ENCODE assay signal across 9 cellular contexts in the genomic region with DNA sequence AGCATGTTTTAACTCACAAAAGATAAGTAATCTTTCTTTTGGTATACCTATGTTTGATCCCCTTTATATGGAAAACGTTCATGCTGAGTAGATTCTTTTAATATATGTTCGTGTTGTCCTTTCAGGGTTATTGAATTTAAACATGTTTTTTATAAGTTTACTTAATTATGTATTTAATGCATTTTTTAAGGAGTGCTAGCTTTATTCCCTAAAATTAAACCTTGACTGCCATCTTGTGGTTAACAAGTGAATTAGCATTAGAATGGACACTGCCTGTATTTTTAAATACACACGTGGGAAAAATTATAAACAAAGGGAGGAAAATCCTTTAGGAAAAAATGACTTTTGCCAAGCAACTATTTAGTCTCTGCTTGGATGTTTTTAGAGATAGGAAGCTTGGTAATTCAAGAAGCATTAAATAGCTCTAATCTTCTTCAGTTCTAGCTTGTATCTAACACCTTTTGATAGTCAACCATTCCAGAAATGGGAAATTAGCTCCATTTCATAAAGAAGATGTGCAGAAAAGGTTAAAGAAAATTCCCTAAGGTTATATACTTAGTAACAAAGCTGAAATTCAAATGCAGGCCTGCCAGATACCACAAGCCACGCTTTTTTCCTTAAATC. TPM values are rescaled to one million over a fixed set of nuclear protein-coding genes. Genes with fewer than 3 reads are reported as not detected.
DNase-seq lines count a peak whose midpoint lies in the region; ATAC-seq and TF ChIP-seq lines count a peak whose summit lies in the region.
"Had no signal": no experiment of that assay in that cellular context is flagged by ENCODE, and none has a peak within 500 bp of the region (broad histone marks: within the 10 kb centered on the region; RNA-seq: fewer than 3 reads in every experiment).

No MANE protein-coding gene starts in this region.

- no peak overlapping the region; a peak in 1 of 4 replicates for H3K4me3 ChIP-seq in SK-N-SH (ENCODE audit: low read depth in 2 of 2, low read length in 1 of 2)
- no peak overlapping the region for H3K4me3 ChIP-seq in fibroblast of the aortic adventitia (ENCODE audit: low read depth, low read length)

- H3K9me3 Mint-ChIP-seq in activated T-cell treated with anti-CD3 and anti-CD28 coated beads, Interleukin-2, amount 50 U/mL, for 24 hours = no peaks in the 10 kb centered on the region

- no peak overlapping the region for H3K4me2 ChIP-seq in SK-N-SH

- no peaks in the 10 kb centered on the region for H3F3A ChIP-seq in SK-N-SH (replicated peaks; ENCODE audit: insufficient read depth)

- 6% methylated on average over 4 of the region's 4 CpGs for WGBS in SK-N-SH (ENCODE audit: low lambda C conversion rate)

- peak; percentile 89 for TF ChIP-seq CTCF in SK-N-SH (IDR thresholded peaks at IDR 0.05)
- TF ChIP-seq CTCF in fibroblast of the aortic adventitia (IDR thresholded peaks at IDR 0.05; ENCODE audit: insufficient read depth, low read length) = peak; percentile 58

- H3K79me2 ChIP-seq in SK-N-SH (ENCODE audit: insufficient read depth) = no peaks in the 10 kb centered on the region

- H3K27me3 Mint-ChIP-seq in activated T-cell treated with anti-CD3 and anti-CD28 coated beads, Interleukin-2, amount 50 U/mL, for 24 hours = peaks cover 22% of the 10 kb centered on the region

- H3K9me3 ChIP-seq in SK-N-SH = no peaks in the 10 kb centered on the region

- H3K27ac ChIP-seq in SK-N-SH (ENCODE audit: low read depth in 2 of 2, low read length in 1 of 2) = peak overlapping the region in 1 of 2 experiments; percentile 43; a peak in 1 of 4 replicates
- H3K27ac ChIP-seq in substantia nigra (ENCODE audit: low read depth, low read length, poor library complexity, severe bottlenecking) = no peak overlapping the region

- no peak overlapping the region for H3K9ac ChIP-seq in SK-N-SH

- POLR2A ChIA-PET in SK-N-SH (lab: Yijun Ruan, JAX) = interaction anchor here (0.5 kb wide), 1 partner anchor 671 kb away, joined by 5 read pairs; no protein-coding TSS in a partner anchor

- no peaks in the 10 kb centered on the region for H4K20me1 ChIP-seq in SK-N-SH (ENCODE audit: insufficient read depth)

- H3K4me1 Mint-ChIP-seq in activated T-cell treated with anti-CD3 and anti-CD28 coated beads, Interleukin-2, amount 50 U/mL, for 24 hours (ENCODE audit: low read depth) = peaks cover 25% of the 10 kb centered on the region

- CTCF ChIA-PET in SK-N-SH (lab: Yijun Ruan, JAX) = interaction anchor here (0.6 to 4.6 kb wide), 60 partner anchors 10 to 1405 kb away, joined by 3 to 61 read pairs (median 3); no protein-coding TSS in a partner anchor

- peak; percentile 57 for ATAC-seq in sciatic nerve
- no peak for ATAC-seq in HG02885 (IDR thresholded peaks at IDR 0.05; ENCODE audit: poor library complexity, unreplicated experiment)

- H3K4me3 Mint-ChIP-seq in activated T-cell treated with anti-CD3 and anti-CD28 coated beads, Interleukin-2, amount 50 U/mL, for 24 hours = no peak overlapping the region

- H3K9me2 ChIP-seq in SK-N-SH = no peaks in the 10 kb centered on the region

- peaks cover 10 to 22% of the 10 kb centered on the region in 2 experiments; a peak in 3 of 4 replicates for H3K4me1 ChIP-seq in SK-N-SH (ENCODE audit: control insufficient read depth in 1 of 2, insufficient read depth in 2 of 2, low read depth in 1 of 2, low read length in 1 of 2)

- peak overlapping the region; percentile 74 for H2AFZ ChIP-seq in SK-N-SH (ENCODE audit: low read depth)

- TF ChIP-seq RAD21 in SK-N-SH (IDR thresholded peaks at IDR 0.05; ENCODE audit: low read length) = peak; percentile 91

- H3K36me3 Mint-ChIP-seq in activated T-cell treated with anti-CD3 and anti-CD28 coated beads, Interleukin-2, amount 50 U/mL, for 24 hours (ENCODE audit: low read depth) = no peaks in the 10 kb centered on the region

- intact Hi-C loops in sciatic nerve (cut with DNase I) = loop anchor here (10.0 kb wide), 1 partner anchor 632 kb away; no protein-coding TSS in a partner anchor

- peaks cover 4% of the 10 kb centered on the region; the same call in 1 of the 2 replicates for H3K27me3 ChIP-seq in SK-N-SH (ENCODE audit: insufficient read depth)

- TF ChIP-seq EP300 in SK-N-SH (IDR thresholded peaks at IDR 0.05; ENCODE audit: borderline replicate concordance in 1 of 2, low read depth in 1 of 2, low read length in 1 of 2) = no peak

- no peak overlapping the region for H3K27ac Mint-ChIP-seq in activated T-cell treated with anti-CD3 and anti-CD28 coated beads, Interleukin-2, amount 50 U/mL, for 24 hours

- DNase-seq in DMS153 (lab: John Stamatoyannopoulos, UW) (peak; percentile 36), LHCN-M2 (ENCODE audit: low read depth) (peak; percentile 39), SK-N-SH (peak; percentile 25), fibroblast of the aortic adventitia (ENCODE audit: low read depth) (peak; percentile 71), sciatic nerve (ENCODE audit: low spot score) (no peak), substantia nigra (lab: John Stamatoyannopoulos, UW) (no peak)
- DNase-seq in activated T-cell treated with anti-CD3 and anti-CD28 coated beads, Interleukin-2, amount 50 U/mL, for 24 hours = no peak

- H3K36me3 ChIP-seq in SK-N-SH (replicated peaks in 1 of 2; ENCODE audit: control insufficient read depth in 1 of 2, insufficient read depth in 2 of 2, low read length in 1 of 2) = no peaks in the 10 kb centered on the region

TF ChIP-seq in SK-N-SH, 30 proteins besides CTCF, POLR2A, EP300 and RAD21:
- TF ChIP-seq SMC3 (IDR thresholded peaks at IDR 0.05; ENCODE audit: low read depth, low read length) (peak; percentile 67), MXI1 (IDR thresholded peaks at IDR 0.05; ENCODE audit: low read depth, low read length) (peak; percentile 58; the same call in 1 of the 2 replicates), PBX3 (IDR thresholded peaks at IDR 0.05) (no peak)
- TF ChIP-seq, protein P1, sequence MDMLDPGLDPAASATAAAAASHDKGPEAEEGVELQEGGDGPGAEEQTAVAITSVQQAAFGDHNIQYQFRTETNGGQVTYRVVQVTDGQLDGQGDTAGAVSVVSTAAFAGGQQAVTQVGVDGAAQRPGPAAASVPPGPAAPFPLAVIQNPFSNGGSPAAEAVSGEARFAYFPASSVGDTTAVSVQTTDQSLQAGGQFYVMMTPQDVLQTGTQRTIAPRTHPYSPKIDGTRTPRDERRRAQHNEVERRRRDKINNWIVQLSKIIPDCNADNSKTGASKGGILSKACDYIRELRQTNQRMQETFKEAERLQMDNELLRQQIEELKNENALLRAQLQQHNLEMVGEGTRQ (IDR thresholded peaks at IDR 0.05; ENCODE audit: borderline replicate concordance, low read depth, low read length) = no peak

RNA-seq across cellular contexts. Expression of gene UBE2U, which starts 43.0 kb away (rescaled TPM):
- total RNA-seq in LHCN-M2 (2014; rRNA removed) (not detected in 2 replicates), fibroblast of the aortic adventitia (ENCODE audit: low replicate concordance) (not detected in 2 replicates), sciatic nerve (not detected)
- polyA plus RNA-seq in LHCN-M2 (2012) = not detected
- polyA plus RNA-seq in SK-N-SH (2012; rRNA removed) = not detected in 2 replicates
- polyA plus RNA-seq in SK-N-SH (2012; cell fraction: cytosol; rRNA removed) = not detected in 2 replicates
- 0.18 TPM in 1 of 2 replicates, not detected in the other for polyA plus RNA-seq in SK-N-SH (2012; cell fraction: nucleus; rRNA removed)
- total RNA-seq: HT1080 had no signal

Comparison
In these comparisons a context has a peak if more than half of its experiments do, and no peak if none do; other contexts are left out.
1. DNase-seq: peak in DMS153 (single experiment), LHCN-M2 (single experiment), SK-N-SH (single experiment) and fibroblast of the aortic adventitia (single experiment); none in sciatic nerve (single experiment), substantia nigra (0 of 49) and activated T-cell treated with anti-CD3 and anti-CD28 coated beads, Interleukin-2, amount 50 U/mL, for 24 hours (single experiment).